ENCODE assay signal across 1 cellular context in the genomic region with DNA sequence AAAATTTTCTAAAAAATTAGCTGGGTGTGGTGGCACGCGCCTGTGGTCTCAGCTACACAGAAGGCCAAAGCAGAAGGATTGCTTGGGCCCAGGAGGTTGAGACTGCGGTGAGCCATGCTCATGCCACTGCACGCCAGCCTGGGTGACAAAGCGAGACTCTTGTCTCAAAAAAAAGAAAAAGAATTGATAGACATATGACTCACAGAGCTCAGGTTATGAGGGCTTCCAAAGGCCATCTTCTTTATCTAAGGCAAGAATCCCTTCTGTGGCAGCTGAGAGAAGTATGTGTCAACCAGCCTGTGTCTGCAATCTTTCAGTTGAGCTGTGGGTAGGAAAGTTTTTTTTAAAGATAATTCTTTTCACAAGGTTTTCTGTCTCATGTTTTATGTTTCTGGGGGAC.
TF ChIP-seq lines count a peak whose summit lies in the region.

No MANE protein-coding gene starts in this region.

TF ChIP-seq in K562, 482 proteins besides CTCF, POLR2A, EP300 and RAD21 (continued from another document):
- no peak for TF ChIP-seq ZC3H4 (CRISPR knock-in tag; IDR thresholded peaks at IDR 0.05; ENCODE audit: borderline replicate concordance)
- no peak for TF ChIP-seq ZNF609 (CRISPR knock-in tag; IDR thresholded peaks at IDR 0.05; ENCODE audit: borderline replicate concordance)
- TF ChIP-seq SP2 (IDR thresholded peaks at IDR 0.05; ENCODE audit: extremely low read depth, low read depth, low read length, poor library complexity, severe bottlenecking): no peak
- TF ChIP-seq, protein P1, sequence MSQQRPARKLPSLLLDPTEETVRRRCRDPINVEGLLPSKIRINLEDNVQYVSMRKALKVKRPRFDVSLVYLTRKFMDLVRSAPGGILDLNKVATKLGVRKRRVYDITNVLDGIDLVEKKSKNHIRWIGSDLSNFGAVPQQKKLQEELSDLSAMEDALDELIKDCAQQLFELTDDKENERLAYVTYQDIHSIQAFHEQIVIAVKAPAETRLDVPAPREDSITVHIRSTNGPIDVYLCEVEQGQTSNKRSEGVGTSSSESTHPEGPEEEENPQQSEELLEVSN (IDR thresholded peaks at IDR 0.05; ENCODE audit: borderline replicate concordance in 1 of 2, extremely low read depth in 1 of 2, insufficient read depth in 1 of 2, insufficient read length in 1 of 2, low read depth in 1 of 2, low read length in 1 of 2, poor library complexity in 1 of 2, severe bottlenecking in 1 of 2): no peak
- no peak for TF ChIP-seq KHSRP (IDR thresholded peaks at IDR 0.05)
- TF ChIP-seq RFX1 (IDR thresholded peaks at IDR 0.05): no peak
- no peak for TF ChIP-seq MTA2 (IDR thresholded peaks at IDR 0.05; ENCODE audit: low read depth)
- TF ChIP-seq ADNP (tag; IDR thresholded peaks at IDR 0.05): no peak
- TF ChIP-seq ZSCAN32 (CRISPR knock-in tag; IDR thresholded peaks at IDR 0.05): no peak
- TF ChIP-seq, protein P2, sequence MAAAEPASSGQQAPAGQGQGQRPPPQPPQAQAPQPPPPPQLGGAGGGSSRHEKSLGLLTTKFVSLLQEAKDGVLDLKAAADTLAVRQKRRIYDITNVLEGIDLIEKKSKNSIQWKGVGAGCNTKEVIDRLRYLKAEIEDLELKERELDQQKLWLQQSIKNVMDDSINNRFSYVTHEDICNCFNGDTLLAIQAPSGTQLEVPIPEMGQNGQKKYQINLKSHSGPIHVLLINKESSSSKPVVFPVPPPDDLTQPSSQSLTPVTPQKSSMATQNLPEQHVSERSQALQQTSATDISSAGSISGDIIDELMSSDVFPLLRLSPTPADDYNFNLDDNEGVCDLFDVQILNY (CRISPR knock-in tag; IDR thresholded peaks at IDR 0.05): no peak
- TF ChIP-seq RBM15 (IDR thresholded peaks at IDR 0.05; ENCODE audit: insufficient read depth, low read length): no peak
- TF ChIP-seq SMC3 (conservative IDR thresholded peaks at IDR 0.05; ENCODE audit: insufficient read depth, low read depth, low read length): no peak
- no peak for TF ChIP-seq FOXA1 (IDR thresholded peaks at IDR 0.05; ENCODE audit: borderline replicate concordance)
- no peak for TF ChIP-seq ELF4 (CRISPR knock-in tag; IDR thresholded peaks at IDR 0.05)
- TF ChIP-seq, protein P3, sequence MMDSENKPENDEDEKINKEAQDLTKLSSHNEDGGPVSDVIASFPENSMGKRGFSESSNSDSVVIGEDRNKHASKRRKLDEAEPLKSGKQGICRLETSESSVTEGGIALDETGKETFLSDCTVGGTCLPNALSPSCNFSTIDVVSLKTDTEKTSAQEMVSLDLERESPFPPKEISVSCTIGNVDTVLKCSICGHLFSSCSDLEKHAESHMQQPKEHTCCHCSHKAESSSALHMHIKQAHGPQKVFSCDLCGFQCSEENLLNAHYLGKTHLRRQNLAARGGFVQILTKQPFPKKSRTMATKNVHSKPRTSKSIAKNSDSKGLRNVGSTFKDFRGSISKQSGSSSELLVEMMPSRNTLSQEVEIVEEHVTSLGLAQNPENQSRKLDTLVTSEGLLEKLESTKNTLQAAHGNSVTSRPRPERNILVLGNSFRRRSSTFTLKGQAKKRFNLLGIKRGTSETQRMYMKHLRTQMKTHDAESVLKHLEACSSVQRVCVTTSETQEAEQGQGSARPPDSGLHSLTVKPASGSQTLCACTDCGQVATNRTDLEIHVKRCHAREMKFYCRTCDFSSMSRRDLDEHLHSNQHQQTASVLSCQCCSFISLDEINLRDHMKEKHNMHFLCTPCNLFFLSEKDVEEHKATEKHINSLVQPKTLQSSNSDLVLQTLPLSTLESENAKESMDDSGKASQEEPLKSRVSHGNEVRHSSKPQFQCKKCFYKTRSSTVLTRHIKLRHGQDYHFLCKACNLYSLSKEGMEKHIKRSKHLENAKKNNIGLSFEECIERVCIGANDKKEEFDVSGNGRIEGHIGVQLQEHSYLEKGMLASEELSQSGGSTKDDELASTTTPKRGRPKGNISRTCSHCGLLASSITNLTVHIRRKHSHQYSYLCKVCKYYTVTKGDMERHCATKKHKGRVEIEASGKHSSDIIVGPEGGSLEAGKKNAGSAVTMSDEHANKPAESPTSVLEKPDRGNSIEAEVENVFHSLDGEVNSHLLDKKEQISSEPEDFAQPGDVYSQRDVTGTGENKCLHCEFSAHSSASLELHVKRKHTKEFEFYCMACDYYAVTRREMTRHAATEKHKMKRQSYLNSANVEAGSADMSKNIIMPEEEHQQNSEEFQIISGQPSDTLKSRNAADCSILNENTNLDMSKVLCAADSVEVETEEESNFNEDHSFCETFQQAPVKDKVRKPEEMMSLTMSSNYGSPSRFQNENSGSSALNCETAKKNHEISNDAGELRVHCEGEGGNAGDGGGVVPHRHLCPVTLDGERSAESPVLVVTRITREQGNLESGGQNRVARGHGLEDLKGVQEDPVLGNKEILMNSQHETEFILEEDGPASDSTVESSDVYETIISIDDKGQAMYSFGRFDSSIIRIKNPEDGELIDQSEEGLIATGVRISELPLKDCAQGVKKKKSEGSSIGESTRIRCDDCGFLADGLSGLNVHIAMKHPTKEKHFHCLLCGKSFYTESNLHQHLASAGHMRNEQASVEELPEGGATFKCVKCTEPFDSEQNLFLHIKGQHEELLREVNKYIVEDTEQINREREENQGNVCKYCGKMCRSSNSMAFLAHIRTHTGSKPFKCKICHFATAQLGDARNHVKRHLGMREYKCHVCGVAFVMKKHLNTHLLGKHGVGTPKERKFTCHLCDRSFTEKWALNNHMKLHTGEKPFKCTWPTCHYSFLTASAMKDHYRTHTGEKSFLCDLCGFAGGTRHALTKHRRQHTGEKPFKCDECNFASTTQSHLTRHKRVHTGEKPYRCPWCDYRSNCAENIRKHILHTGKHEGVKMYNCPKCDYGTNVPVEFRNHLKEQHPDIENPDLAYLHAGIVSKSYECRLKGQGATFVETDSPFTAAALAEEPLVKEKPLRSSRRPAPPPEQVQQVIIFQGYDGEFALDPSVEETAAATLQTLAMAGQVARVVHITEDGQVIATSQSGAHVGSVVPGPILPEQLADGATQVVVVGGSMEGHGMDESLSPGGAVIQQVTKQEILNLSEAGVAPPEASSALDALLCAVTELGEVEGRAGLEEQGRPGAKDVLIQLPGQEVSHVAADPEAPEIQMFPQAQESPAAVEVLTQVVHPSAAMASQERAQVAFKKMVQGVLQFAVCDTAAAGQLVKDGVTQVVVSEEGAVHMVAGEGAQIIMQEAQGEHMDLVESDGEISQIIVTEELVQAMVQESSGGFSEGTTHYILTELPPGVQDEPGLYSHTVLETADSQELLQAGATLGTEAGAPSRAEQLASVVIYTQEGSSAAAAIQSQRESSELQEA (IDR thresholded peaks at IDR 0.05; ENCODE audit: low read depth): no peak
- TF ChIP-seq ATF2 (CRISPR knock-in tag; IDR thresholded peaks at IDR 0.05): no peak
- TF ChIP-seq DDX20 (tag; IDR thresholded peaks at IDR 0.05; ENCODE audit: low read depth): no peak
- TF ChIP-seq, protein P4, sequence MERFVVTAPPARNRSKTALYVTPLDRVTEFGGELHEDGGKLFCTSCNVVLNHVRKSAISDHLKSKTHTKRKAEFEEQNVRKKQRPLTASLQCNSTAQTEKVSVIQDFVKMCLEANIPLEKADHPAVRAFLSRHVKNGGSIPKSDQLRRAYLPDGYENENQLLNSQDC (CRISPR knock-in tag; IDR thresholded peaks at IDR 0.05): no peak
- no peak for TF ChIP-seq DMBX1 (CRISPR knock-in tag; IDR thresholded peaks at IDR 0.05; ENCODE audit: borderline replicate concordance)
- no peak for TF ChIP-seq ZNF408 (CRISPR knock-in tag; IDR thresholded peaks at IDR 0.05; ENCODE audit: low read depth)
- no peak for TF ChIP-seq ZKSCAN1 (IDR thresholded peaks at IDR 0.05; ENCODE audit: low read depth, low read length)
- TF ChIP-seq, protein P5, sequence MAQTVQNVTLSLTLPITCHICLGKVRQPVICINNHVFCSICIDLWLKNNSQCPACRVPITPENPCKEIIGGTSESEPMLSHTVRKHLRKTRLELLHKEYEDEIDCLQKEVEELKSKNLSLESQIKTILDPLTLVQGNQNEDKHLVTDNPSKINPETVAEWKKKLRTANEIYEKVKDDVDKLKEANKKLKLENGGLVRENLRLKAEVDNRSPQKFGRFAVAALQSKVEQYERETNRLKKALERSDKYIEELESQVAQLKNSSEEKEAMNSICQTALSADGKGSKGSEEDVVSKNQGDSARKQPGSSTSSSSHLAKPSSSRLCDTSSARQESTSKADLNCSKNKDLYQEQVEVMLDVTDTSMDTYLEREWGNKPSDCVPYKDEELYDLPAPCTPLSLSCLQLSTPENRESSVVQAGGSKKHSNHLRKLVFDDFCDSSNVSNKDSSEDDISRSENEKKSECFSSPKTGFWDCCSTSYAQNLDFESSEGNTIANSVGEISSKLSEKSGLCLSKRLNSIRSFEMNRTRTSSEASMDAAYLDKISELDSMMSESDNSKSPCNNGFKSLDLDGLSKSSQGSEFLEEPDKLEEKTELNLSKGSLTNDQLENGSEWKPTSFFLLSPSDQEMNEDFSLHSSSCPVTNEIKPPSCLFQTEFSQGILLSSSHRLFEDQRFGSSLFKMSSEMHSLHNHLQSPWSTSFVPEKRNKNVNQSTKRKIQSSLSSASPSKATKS (CRISPR knock-in tag; IDR thresholded peaks at IDR 0.05): no peak
- no peak for TF ChIP-seq SRSF7 (optimal IDR thresholded peaks at IDR 0.05; ENCODE audit: low read depth, low read length)
- no peak for TF ChIP-seq ZKSCAN8 (CRISPR knock-in tag; IDR thresholded peaks at IDR 0.05)
